28 cellular contexts compared by ENCODE assay signal in genomic region chr7:27842094-27842493, GRCh38.
A peak's percentile ranks its signal among the peaks of the same experiment; 100 is the strongest.
DNase-seq lines count a peak whose midpoint lies in the region; FAIRE-seq and TF ChIP-seq lines count a peak whose summit lies in the region.
"Had no signal": no experiment of that assay in that cellular context is flagged by ENCODE, and none has a peak within 500 bp of the region (broad histone marks: within the 10 kb centered on the region; RNA-seq: fewer than 3 reads in every experiment).

No MANE protein-coding gene starts in this region.

- DNase-seq in DMS79 treated with DMSO at 0.1 percent for 48 hours (lab: John Stamatoyannopoulos, UW) = peak; percentile 41
- no peak for DNase-seq in DMS79 (lab: John Stamatoyannopoulos, UW)
- DNase-seq in astrocyte (ENCODE audit: low read depth) = no peak
- no peak for DNase-seq in hepatocyte (ENCODE audit: low spot score)
- no peak for DNase-seq in smooth muscle cell (lab: John Stamatoyannopoulos, UW; ENCODE audit: unreplicated experiment)
- DNase-seq in mammary epithelial cell = no peak
- no peak for DNase-seq in activated CD8-positive, alpha-beta memory T cell treated with anti-CD3 and anti-CD28 coated beads for 24 hours
- no peak for DNase-seq in kidney
- DNase-seq: activated CD4-positive, alpha-beta T cell treated with anti-CD3 and anti-CD28 coated beads for 48 hours; activated naive CD4-positive, alpha-beta T cell treated with anti-CD3 and anti-CD28 coated beads for 36 hours; activated T-cell treated with anti-CD3 and anti-CD28 coated beads, Interleukin-2, amount 50 U/mL, for 72 hours; amniotic stem cell; BE2C; cortex of kidney; kidney glomerular epithelial cell; NCI-H1092; NCI-H187; NCI-H526 treated with DMSO at 0.1 percent for 48 hours; psoas muscle; small intestine; stimulated activated CD4-positive, alpha-beta T cell treated with anti-CD3 and anti-CD28 coated beads, Interleukin-2, amount 100 ng/mL, for 24 hours; upper lobe of left lung had no signal

- BruUV-seq in mammary epithelial cell (replicated peaks; lab: Mats Ljungman, UMichigan) = no TSS peak

- H3K4me1 Mint-ChIP-seq in astrocyte (ENCODE audit: low read depth, unreplicated experiment) = no peaks in the 10 kb centered on the region

- peaks cover 9% of the 10 kb centered on the region for H3K36me3 Mint-ChIP-seq in astrocyte (ENCODE audit: low read depth, unreplicated experiment)

- no peaks in the 10 kb centered on the region for H3F3A ChIP-seq in smooth muscle cell (ENCODE audit: low read depth)

- no peaks in the 10 kb centered on the region for H3K9me3 Mint-ChIP-seq in astrocyte (ENCODE audit: unreplicated experiment)
- H3K9me3 Mint-ChIP-seq: activated naive CD4-positive, alpha-beta T cell treated with anti-CD3 and anti-CD28 coated beads for 36 hours; activated T-cell treated with anti-CD3 and anti-CD28 coated beads, Interleukin-2, amount 50 U/mL, for 72 hours; T-helper 1 cell treated with Interleukin-12 subunit alpha and Interleukin-12 subunit beta and Interleukin-4 antibody, amounts not matched to agents 30 μg/mL and 1 μg/mL, for 36 hours had no signal

- H3K4me2 ChIP-seq in astrocyte (ENCODE audit: low read length) = peak overlapping the region; percentile 0
- H3K4me2 ChIP-seq in hepatocyte = peak overlapping the region; percentile 52
- H3K4me2 ChIP-seq in smooth muscle cell = peak overlapping the region; percentile 36
- H3K4me2 ChIP-seq in mammary epithelial cell (ENCODE audit: insufficient read depth, low read depth, low read length) = no peak overlapping the region

- WGBS in hepatocyte (ENCODE audit: low lambda C conversion rate, missing lambda C conversion rate) = 27% methylated on average over 10 of the region's 10 CpGs
- 45% methylated on average over 10 of the region's 10 CpGs for WGBS in smooth muscle cell (ENCODE audit: low lambda C conversion rate)
- WGBS in mammary epithelial cell (ENCODE audit: low coverage, missing lambda C conversion rate) = 84% methylated on average over 10 of the region's 10 CpGs

- no peaks in the 10 kb centered on the region for H3K36me3 ChIP-seq in astrocyte (ENCODE audit: insufficient read depth, low read length)
- no peaks in the 10 kb centered on the region for H3K36me3 ChIP-seq in hepatocyte (replicated peaks; ENCODE audit: insufficient read depth, low read depth)
- no peaks in the 10 kb centered on the region for H3K36me3 ChIP-seq in smooth muscle cell (ENCODE audit: low read depth)
- no peaks in the 10 kb centered on the region for H3K36me3 ChIP-seq in mammary epithelial cell (ENCODE audit: insufficient read depth, low read length)
- no peaks in the 10 kb centered on the region for H3K36me3 ChIP-seq in kidney (ENCODE audit: control insufficient read depth in 1 of 2, insufficient read depth in 2 of 2, low read length in 2 of 2)

- H3K4me3 Mint-ChIP-seq in astrocyte (ENCODE audit: unreplicated experiment) = no peak overlapping the region
- H3K4me3 Mint-ChIP-seq: activated naive CD4-positive, alpha-beta T cell treated with anti-CD3 and anti-CD28 coated beads for 36 hours; activated T-cell treated with anti-CD3 and anti-CD28 coated beads, Interleukin-2, amount 50 U/mL, for 72 hours; T-helper 1 cell treated with Interleukin-12 subunit alpha and Interleukin-12 subunit beta and Interleukin-4 antibody, amounts not matched to agents 30 μg/mL and 1 μg/mL, for 36 hours had no signal

- H3K9me3 ChIP-seq in astrocyte (ENCODE audit: insufficient read depth, low read depth, low read length) (no peaks in the 10 kb centered on the region), hepatocyte (ENCODE audit: low read depth) (no peaks in the 10 kb centered on the region), smooth muscle cell (replicated peaks; ENCODE audit: low read depth) (no peaks in the 10 kb centered on the region), mammary epithelial cell (replicated peaks; ENCODE audit: insufficient read depth, low read length) (no peaks in the 10 kb centered on the region), kidney (ENCODE audit: control insufficient read depth in 1 of 2, low read length in 2 of 2) (no peaks in the 10 kb centered on the region)
- H3K9me3 ChIP-seq: BE2C, neutrophil, psoas muscle, upper lobe of left lung had no signal

- intact Hi-C loops in mammary epithelial cell (cut with micrococcal nuclease) (no loop called here), kidney (cut with DNase I) (no loop called here)

- H3K9ac ChIP-seq in astrocyte (ENCODE audit: low read length) (no peak overlapping the region), smooth muscle cell (ENCODE audit: low read depth) (no peak overlapping the region), mammary epithelial cell (ENCODE audit: insufficient read depth, low read length) (no peak overlapping the region), kidney (ENCODE audit: low read length in 2 of 2) (no peak overlapping the region)

- no peak overlapping the region for H3K4me3 ChIP-seq in astrocyte (ENCODE audit: insufficient read depth, low read depth, low read length)
- H3K4me3 ChIP-seq in hepatocyte = no peak overlapping the region
- no peak overlapping the region for H3K4me3 ChIP-seq in smooth muscle cell
- no peak overlapping the region for H3K4me3 ChIP-seq in mammary epithelial cell (replicated peaks in 1 of 3; ENCODE audit: insufficient read depth in 1 of 3, low read depth in 2 of 3, low read length in 3 of 3)
- no peak overlapping the region for H3K4me3 ChIP-seq in kidney (ENCODE audit: low read length in 2 of 2)
- H3K4me3 ChIP-seq: psoas muscle, upper lobe of left lung had no signal

- H2AFZ ChIP-seq in astrocyte (ENCODE audit: low read depth, low read length) (no peak overlapping the region), hepatocyte (no peak overlapping the region), smooth muscle cell (ENCODE audit: low read depth) (no peak overlapping the region), mammary epithelial cell (ENCODE audit: low read depth, low read length) (no peak overlapping the region)

- H3K27me3 ChIP-seq in astrocyte (ENCODE audit: insufficient read depth, low read length) = no peaks in the 10 kb centered on the region
- H3K27me3 ChIP-seq in hepatocyte = no peaks in the 10 kb centered on the region
- no peaks in the 10 kb centered on the region for H3K27me3 ChIP-seq in smooth muscle cell (ENCODE audit: low read depth)
- no peaks in the 10 kb centered on the region for H3K27me3 ChIP-seq in mammary epithelial cell (ENCODE audit: insufficient read depth, low read length)
- H3K27me3 ChIP-seq: BE2C, neutrophil, upper lobe of left lung had no signal

- CTCF ChIA-PET in mammary epithelial cell (lab: Charles Lee; ENCODE audit: low non-redundant PET) = no interaction called here

- H3K9me2 ChIP-seq in hepatocyte (replicated peaks; ENCODE audit: insufficient read depth) = no peaks in the 10 kb centered on the region

- H3K27me3 Mint-ChIP-seq in astrocyte (ENCODE audit: low read depth, unreplicated experiment) = no peaks in the 10 kb centered on the region

- in situ Hi-C loops in mammary epithelial cell (cut with MboI; ENCODE audit: low sequenced_read_pairs in 2 of 2) = no loop called here

- TF ChIP-seq CTCF in astrocyte (IDR thresholded peaks at IDR 0.05; ENCODE audit: insufficient read depth, low read depth, low read length) (no peak), hepatocyte (IDR thresholded peaks at IDR 0.05; ENCODE audit: poor library complexity) (no peak), smooth muscle cell (IDR thresholded peaks at IDR 0.05; ENCODE audit: borderline replicate concordance, insufficient read depth, poor library complexity, severe bottlenecking) (no peak), mammary epithelial cell (conservative IDR thresholded peaks at IDR 0.05 in 1 of 2, IDR thresholded peaks at IDR 0.05 in 1 of 2; ENCODE audit: extremely low read depth in 1 of 2, insufficient read depth in 1 of 2, low read depth in 1 of 2, low read length in 2 of 2) (no peak), kidney (IDR thresholded peaks at IDR 0.05; ENCODE audit: borderline replicate concordance, extremely low read depth, insufficient read depth) (no peak)

- H3K79me2 ChIP-seq in astrocyte (ENCODE audit: insufficient read depth, low read length) = no peaks in the 10 kb centered on the region
- no peaks in the 10 kb centered on the region for H3K79me2 ChIP-seq in hepatocyte
- no peaks in the 10 kb centered on the region for H3K79me2 ChIP-seq in smooth muscle cell (ENCODE audit: low read depth)
- no peaks in the 10 kb centered on the region for H3K79me2 ChIP-seq in mammary epithelial cell (ENCODE audit: insufficient read depth, low read length)

- H3K27ac Mint-ChIP-seq in astrocyte (ENCODE audit: unreplicated experiment) = no peak overlapping the region
- H3K27ac Mint-ChIP-seq: activated naive CD4-positive, alpha-beta T cell treated with anti-CD3 and anti-CD28 coated beads for 36 hours; T-helper 1 cell treated with Interleukin-12 subunit alpha and Interleukin-12 subunit beta and Interleukin-4 antibody, amounts not matched to agents 30 μg/mL and 1 μg/mL, for 36 hours had no signal

- H3K27ac ChIP-seq in astrocyte (ENCODE audit: low read depth, low read length) (no peak overlapping the region), hepatocyte (no peak overlapping the region), smooth muscle cell (ENCODE audit: low read depth) (no peak overlapping the region), mammary epithelial cell (ENCODE audit: insufficient read depth, low read depth, low read length) (no peak overlapping the region), kidney (ENCODE audit: low read depth in 2 of 2, low read length in 2 of 2) (no peak overlapping the region)
- H3K27ac ChIP-seq: 22Rv1, HL-60, neutrophil, psoas muscle, upper lobe of left lung had no signal

- dilution Hi-C loops in mammary epithelial cell (cut with HindIII; ENCODE audit: low sequenced_read_pairs) = no loop called here

- H3K4me1 ChIP-seq in astrocyte (ENCODE audit: insufficient read depth, low read length) = no peaks in the 10 kb centered on the region
- H3K4me1 ChIP-seq in hepatocyte (ENCODE audit: insufficient read depth) = peaks cover 7% of the 10 kb centered on the region
- peaks cover 11% of the 10 kb centered on the region for H3K4me1 ChIP-seq in smooth muscle cell (ENCODE audit: low read depth)
- H3K4me1 ChIP-seq in mammary epithelial cell (ENCODE audit: insufficient read depth, low read length) = peaks cover 7% of the 10 kb centered on the region
- H3K4me1 ChIP-seq in kidney (ENCODE audit: control insufficient read depth in 1 of 2, insufficient read depth in 1 of 2, low read depth in 1 of 2, low read length in 2 of 2) = peaks cover 5 to 6% of the 10 kb centered on the region in 2 donors
- H3K4me1 ChIP-seq: BE2C, psoas muscle, upper lobe of left lung had no signal

- H4K20me1 ChIP-seq in astrocyte (ENCODE audit: insufficient read depth, low read length) (no peaks in the 10 kb centered on the region), hepatocyte (ENCODE audit: insufficient read depth, poor library complexity, severe bottlenecking) (no peaks in the 10 kb centered on the region), smooth muscle cell (ENCODE audit: low read depth) (peaks cover 3% of the 10 kb centered on the region), mammary epithelial cell (ENCODE audit: insufficient read depth, low read length) (no peaks in the 10 kb centered on the region)

- FAIRE-seq in astrocyte (lab: Jason Lieb, UNC) (no peak), kidney (lab: Jason Lieb, UNC) (no peak)
- FAIRE-seq: HepG2, RCC 7860, small intestine had no signal
